10 cellular contexts compared by ENCODE assay signal in genomic region chr3:14810795-14811661, GRCh38. TPM values are rescaled to one million over a fixed set of nuclear protein-coding genes. Genes with fewer than 3 reads are reported as not detected.
DNase-seq lines count a peak whose midpoint lies in the region; ATAC-seq and TF ChIP-seq lines count a peak whose summit lies in the region.
"Had no signal": no experiment of that assay in that cellular context is flagged by ENCODE, and none has a peak within 500 bp of the region (broad histone marks: within the 10 kb centered on the region; RNA-seq: fewer than 3 reads in every experiment).

No MANE protein-coding gene starts in this region.

- ATAC-seq in left cardiac atrium (peak; percentile 27 to 32), upper lobe of right lung (peak; percentile 10), GM18517 (IDR thresholded peaks at IDR 0.05; ENCODE audit: unreplicated experiment) (no peak), HG03457 (IDR thresholded peaks at IDR 0.05; ENCODE audit: unreplicated experiment) (no peak)

- H3K27me3 ChIP-seq in upper lobe of right lung, result peaks cover 6% of the 10 kb centered on the region

- H3K36me3 Mint-ChIP-seq in activated naive CD4-positive, alpha-beta T cell treated with anti-CD3 and anti-CD28 coated beads, Interleukin-2, amount 50 U/mL, for 24 hours, result no peaks in the 10 kb centered on the region
- H3K36me3 Mint-ChIP-seq in neural crest cell (ENCODE audit: low read depth), result no peaks in the 10 kb centered on the region

- H3K27me3 Mint-ChIP-seq in activated naive CD4-positive, alpha-beta T cell treated with anti-CD3 and anti-CD28 coated beads, Interleukin-2, amount 50 U/mL, for 24 hours, result peaks cover 33% of the 10 kb centered on the region
- peaks cover 94% of the 10 kb centered on the region for H3K27me3 Mint-ChIP-seq in neural crest cell (ENCODE audit: low read depth)

- H3K27ac ChIP-seq in upper lobe of right lung, result peak overlapping the region; percentile 85

- intact Hi-C loops in left cardiac atrium (cut with DNase I) (no loop called here), upper lobe of right lung (cut with DNase I) (no loop called here)

- no peak for DNase-seq in activated naive CD4-positive, alpha-beta T cell treated with Interleukin-2 at 50 U/mL for 16 hours
- DNase-seq in left cardiac atrium (no peak), neural crest cell (ENCODE audit: low read depth, low spot score) (no peak), upper lobe of right lung (no peak), AG08396 (ENCODE audit: low spot score) (no peak)
- DNase-seq: activated CD4-positive, CD25-positive, alpha-beta regulatory T cell had no signal

- peaks cover 25% of the 10 kb centered on the region for H3K4me1 ChIP-seq in upper lobe of right lung

- H3K27ac Mint-ChIP-seq in activated naive CD4-positive, alpha-beta T cell treated with anti-CD3 and anti-CD28 coated beads, Interleukin-2, amount 50 U/mL, for 24 hours, result no peak overlapping the region
- no peak overlapping the region for H3K27ac Mint-ChIP-seq in neural crest cell (ENCODE audit: unreplicated experiment)

- H3K9me3 ChIP-seq in upper lobe of right lung, result no peaks in the 10 kb centered on the region

- TF ChIP-seq CTCF in neural crest cell (conservative IDR thresholded peaks at IDR 0.05) (no peak), upper lobe of right lung (IDR thresholded peaks at IDR 0.05) (no peak)

- H3K4me3 Mint-ChIP-seq in activated naive CD4-positive, alpha-beta T cell treated with anti-CD3 and anti-CD28 coated beads, Interleukin-2, amount 50 U/mL, for 24 hours, result peak overlapping the region; percentile 68
- peak overlapping the region; percentile 82 for H3K4me3 Mint-ChIP-seq in neural crest cell

- H3K36me3 ChIP-seq in upper lobe of right lung, result no peaks in the 10 kb centered on the region

- peak overlapping the region; percentile 62 for H3K4me3 ChIP-seq in upper lobe of right lung

- no peaks in the 10 kb centered on the region for H3K9me3 Mint-ChIP-seq in activated naive CD4-positive, alpha-beta T cell treated with anti-CD3 and anti-CD28 coated beads, Interleukin-2, amount 50 U/mL, for 24 hours
- H3K9me3 Mint-ChIP-seq in neural crest cell, result no peaks in the 10 kb centered on the region

- peaks cover 7% of the 10 kb centered on the region for H3K4me1 Mint-ChIP-seq in activated naive CD4-positive, alpha-beta T cell treated with anti-CD3 and anti-CD28 coated beads, Interleukin-2, amount 50 U/mL, for 24 hours
- H3K4me1 Mint-ChIP-seq in neural crest cell, result peaks cover 3% of the 10 kb centered on the region

RNA-seq across cellular contexts. Expression of gene FGD5, which starts 7.7 kb away (rescaled TPM):
- 10 to 100 TPM; 19.3 to 28.7 TPM for total RNA-seq in left cardiac atrium
- total RNA-seq in neural crest cell, result 0.27 and 0.61 TPM in 2 replicates
- 84.2 TPM for total RNA-seq in upper lobe of right lung
- total RNA-seq: LHCN-M2 had no signal

Comparison
In these comparisons a context has a peak if more than half of its experiments do, and no peak if none do; other contexts are left out.
1. ATAC-seq: peak in left cardiac atrium (2 of 2) and upper lobe of right lung (single experiment); none in GM18517 (single experiment) and HG03457 (single experiment).
2. RNA of gene FGD5, which starts 7.7 kb away (total RNA-seq): 84.2 TPM in upper lobe of right lung (single experiment) and 19.3 to 28.7 TPM in left cardiac atrium; 0.27 to 0.61 TPM in neural crest cell; every median in the first group is over 10 times any median in the second.